In the genomic region with DNA sequence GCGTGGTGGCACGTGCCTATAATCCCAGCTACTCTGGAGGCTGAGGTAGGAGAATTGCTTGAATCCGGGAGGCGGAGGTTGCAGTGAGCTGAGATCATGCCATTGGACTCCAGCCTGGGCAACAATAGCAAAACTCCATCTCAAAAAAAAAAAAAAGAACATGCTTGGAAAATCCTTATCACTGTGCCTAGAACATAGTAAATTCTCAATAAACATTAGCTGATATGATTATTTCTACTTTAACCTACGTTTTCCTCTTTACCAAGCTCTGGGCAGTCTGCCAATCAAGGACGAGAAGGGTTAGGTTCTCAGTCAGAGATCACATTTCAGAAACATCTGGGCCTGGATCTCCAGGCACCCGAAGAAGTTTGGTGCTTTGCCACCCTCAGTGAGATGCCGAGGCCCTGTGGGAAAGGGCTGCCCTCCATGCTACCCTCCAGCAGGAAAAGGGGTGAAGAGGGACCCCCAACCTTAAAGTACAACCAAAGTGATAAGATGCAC, we compare ENCODE assay signal across 1 cellular context.
TF ChIP-seq lines count a peak whose summit lies in the region.

No MANE protein-coding gene starts in this region.

TF ChIP-seq in IMR-90, 13 proteins besides CTCF, POLR2A, EP300 and RAD21:
- TF ChIP-seq MAFK (IDR thresholded peaks at IDR 0.05; ENCODE audit: low read depth, low read length) (no peak), CHD1 (IDR thresholded peaks at IDR 0.05; ENCODE audit: low read depth, low read length) (no peak), SMC3 (IDR thresholded peaks at IDR 0.05; ENCODE audit: low read depth, low read length) (no peak), NFE2L2 (IDR thresholded peaks at IDR 0.05; ENCODE audit: low read depth, low read length) (no peak), CEBPB (IDR thresholded peaks at IDR 0.05; ENCODE audit: low read depth, low read length) (no peak), BHLHE40 (IDR thresholded peaks at IDR 0.05; ENCODE audit: low read depth, low read length) (no peak), RFX5 (IDR thresholded peaks at IDR 0.05; ENCODE audit: low read depth, low read length) (no peak), FOS (IDR thresholded peaks at IDR 0.05; ENCODE audit: low read depth, low read length) (no peak)
